25 cellular contexts compared by ENCODE assay signal in genomic region chr1:219446288-219446687, GRCh38.
DNase-seq lines count a peak whose midpoint lies in the region; ATAC-seq, FAIRE-seq and TF ChIP-seq lines count a peak whose summit lies in the region.
"Had no signal": no experiment of that assay in that cellular context is flagged by ENCODE, and none has a peak within 500 bp of the region (broad histone marks: within the 10 kb centered on the region; RNA-seq: fewer than 3 reads in every experiment).

No MANE protein-coding gene starts in this region.

- intact Hi-C loops in heart left ventricle (cut with DNase I), result no loop called here
- intact Hi-C loops in left ventricle myocardium inferior (cut with micrococcal nuclease), result no loop called here
- intact Hi-C loops in colonic mucosa (cut with DNase I), result no loop called here

- no peak overlapping the region for H3K4me3 Mint-ChIP-seq in effector memory CD8-positive, alpha-beta T cell
- H3K4me3 Mint-ChIP-seq: activated naive CD4-positive, alpha-beta T cell treated with anti-CD3 and anti-CD28 coated beads for 36 hours; activated T-cell treated with anti-CD3 and anti-CD28 coated beads, Interleukin-2, amount 50 U/mL, for 72 hours; B cell; CD8-positive, alpha-beta memory T cell; stimulated activated naive CD8-positive, alpha-beta T cell treated with anti-CD3 and anti-CD28 coated beads, Interleukin-15, Interleukin-2, amounts not matched to agents 100 ng/mL and 50 ng/mL, for 24 hours had no signal

- H3K4me3 ChIP-seq in heart left ventricle (no peak overlapping the region), left ventricle myocardium inferior (no peak overlapping the region), colonic mucosa (no peak overlapping the region)
- H3K4me3 ChIP-seq: vagina had no signal

- H3K27ac ChIP-seq in heart left ventricle (no peak overlapping the region), left ventricle myocardium inferior (replicated peaks) (no peak overlapping the region), colonic mucosa (no peak overlapping the region)
- H3K27ac ChIP-seq: vagina had no signal

- DNase-seq in heart left ventricle, result no peak
- no peak for DNase-seq in left ventricle myocardium inferior
- peak; percentile 37 for DNase-seq in RCC 7860 (ENCODE audit: low spot score)
- peak; percentile 19 for DNase-seq in kidney tubule cell (ENCODE audit: low spot score)
- DNase-seq in colonic mucosa, result no peak
- DNase-seq in NCI-H510A (lab: John Stamatoyannopoulos, UW), result no peak
- no peak for DNase-seq in NCI-H1092 (lab: John Stamatoyannopoulos, UW)
- DNase-seq in effector memory CD8-positive, alpha-beta T cell, result no peak
- DNase-seq: activated CD4-positive, alpha-beta T cell treated with anti-CD3 and anti-CD28 coated beads, Interleukin-2, amount 50 U/mL, for 4 hours; activated CD4-positive, CD25-positive, alpha-beta regulatory T cell; activated naive CD4-positive, alpha-beta T cell treated with anti-CD3 and anti-CD28 coated beads for 36 hours; activated T-cell treated with anti-CD3 and anti-CD28 coated beads, Interleukin-2, amount 50 U/mL, for 72 hours; CD8-positive, alpha-beta memory T cell; effector CD8-positive, alpha-beta T cell; foreskin fibroblast; left colon; NCI-H1417; NCI-H2029 treated with DMSO at 0.1 percent for 48 hours; NCI-H446 treated with DMSO at 0.1 percent for 48 hours; occipital lobe; SHP77 treated with DMSO at 0.1 percent for 48 hours had no signal

- peak in 3 of 4 donors; percentile 24 to 84 (median 77) for ATAC-seq in heart left ventricle
- ATAC-seq in effector memory CD8-positive, alpha-beta T cell (replicated peaks), result no peak
- ATAC-seq: activated T-cell treated with anti-CD3 and anti-CD28 coated beads, Interleukin-2, amount 50 U/mL, for 72 hours; left colon had no signal

- H3K27me3 Mint-ChIP-seq in effector memory CD8-positive, alpha-beta T cell, result no peaks in the 10 kb centered on the region
- H3K27me3 Mint-ChIP-seq: B cell; CD8-positive, alpha-beta memory T cell; stimulated activated naive CD8-positive, alpha-beta T cell treated with anti-CD3 and anti-CD28 coated beads, Interleukin-15, Interleukin-2, amounts not matched to agents 100 ng/mL and 50 ng/mL, for 24 hours had no signal

- no peak overlapping the region for H3K27ac Mint-ChIP-seq in effector memory CD8-positive, alpha-beta T cell
- H3K27ac Mint-ChIP-seq: activated naive CD4-positive, alpha-beta T cell treated with anti-CD3 and anti-CD28 coated beads for 36 hours; activated T-cell treated with anti-CD3 and anti-CD28 coated beads, Interleukin-2, amount 50 U/mL, for 72 hours; B cell; CD8-positive, alpha-beta memory T cell; stimulated activated naive CD8-positive, alpha-beta T cell treated with anti-CD3 and anti-CD28 coated beads, Interleukin-15, Interleukin-2, amounts not matched to agents 100 ng/mL and 50 ng/mL, for 24 hours had no signal

- no peak overlapping the region for H3K9ac ChIP-seq in colonic mucosa (ENCODE audit: low read depth in 2 of 2, low read length in 2 of 2)

- H3K36me3 Mint-ChIP-seq in effector memory CD8-positive, alpha-beta T cell (ENCODE audit: insufficient read depth), result no peaks in the 10 kb centered on the region
- H3K36me3 Mint-ChIP-seq: CD8-positive, alpha-beta memory T cell had no signal

- TF ChIP-seq CTCF in heart left ventricle (IDR thresholded peaks at IDR 0.05) (no peak), left ventricle myocardium inferior (IDR thresholded peaks at IDR 0.05; ENCODE audit: borderline replicate concordance) (no peak), colonic mucosa (IDR thresholded peaks at IDR 0.05) (no peak)

- H3K36me3 ChIP-seq in heart left ventricle (no peaks in the 10 kb centered on the region), left ventricle myocardium inferior (no peaks in the 10 kb centered on the region), colonic mucosa (no peaks in the 10 kb centered on the region)
- H3K36me3 ChIP-seq: vagina had no signal

- no peaks in the 10 kb centered on the region for H3K27me3 ChIP-seq in heart left ventricle
- H3K27me3 ChIP-seq in left ventricle myocardium inferior (ENCODE audit: low read depth), result no peaks in the 10 kb centered on the region
- H3K27me3 ChIP-seq in colonic mucosa, result no peaks in the 10 kb centered on the region
- H3K27me3 ChIP-seq: vagina had no signal

- no peaks in the 10 kb centered on the region for H3K4me1 Mint-ChIP-seq in effector memory CD8-positive, alpha-beta T cell (ENCODE audit: low read depth in 2 of 2)
- H3K4me1 Mint-ChIP-seq: B cell; CD8-positive, alpha-beta memory T cell had no signal

- peak; percentile 7 for FAIRE-seq in RCC 7860 (lab: Jason Lieb, UNC)
- FAIRE-seq: colon had no signal

- TF ChIP-seq POLR2A in heart left ventricle (IDR thresholded peaks at IDR 0.05), result no peak

- 57 to 69% (median 59%) methylated on average over 3 of the region's 3 CpGs for WGBS in heart left ventricle, 4 donors

- H3K9me3 ChIP-seq in heart left ventricle (no peaks in the 10 kb centered on the region), left ventricle myocardium inferior (replicated peaks) (no peaks in the 10 kb centered on the region), colonic mucosa (no peaks in the 10 kb centered on the region)
- H3K9me3 ChIP-seq: vagina had no signal

- H3K4me1 ChIP-seq in heart left ventricle (no peaks in the 10 kb centered on the region), left ventricle myocardium inferior (no peaks in the 10 kb centered on the region), colonic mucosa (no peaks in the 10 kb centered on the region)
- H3K4me1 ChIP-seq: vagina had no signal

- no peaks in the 10 kb centered on the region for H3K9me3 Mint-ChIP-seq in effector memory CD8-positive, alpha-beta T cell
- H3K9me3 Mint-ChIP-seq: activated naive CD4-positive, alpha-beta T cell treated with anti-CD3 and anti-CD28 coated beads for 36 hours; CD8-positive, alpha-beta memory T cell; stimulated activated naive CD8-positive, alpha-beta T cell treated with anti-CD3 and anti-CD28 coated beads, Interleukin-15, Interleukin-2, amounts not matched to agents 100 ng/mL and 50 ng/mL, for 24 hours had no signal

Comparison
In these comparisons a context has a peak if more than half of its experiments do, and no peak if none do; other contexts are left out.
1. DNase-seq: peak in RCC 7860 (single experiment) and kidney tubule cell (single experiment); none in heart left ventricle (0 of 5), left ventricle myocardium inferior (single experiment), colonic mucosa (single experiment), NCI-H510A (single experiment), NCI-H1092 (single experiment) and effector memory CD8-positive, alpha-beta T cell (0 of 3).